Comparison of ENCODE assay signal across 8 cellular contexts in genomic region chr6:125300992-125301434, GRCh38. TPM values are rescaled to one million over a fixed set of nuclear protein-coding genes. Genes with fewer than 3 reads are reported as not detected.
A peak's percentile ranks its signal among the peaks of the same experiment; 100 is the strongest.
DNase-seq lines count a peak whose midpoint lies in the region; TF ChIP-seq lines count a peak whose summit lies in the region.

No MANE protein-coding gene starts in this region.

- H3K27me3 Mint-ChIP-seq in activated naive CD4-positive, alpha-beta T cell treated with anti-CD3 and anti-CD28 coated beads, Interleukin-2, amount 50 U/mL, for 24 hours = no peaks in the 10 kb centered on the region

- H3K4me3 ChIP-seq in SK-N-MC = peak overlapping the region; percentile 79
- H3K4me3 ChIP-seq in esophagus muscularis mucosa = peak overlapping the region; percentile 66 to 93 (median 86)
- peak overlapping the region; percentile 63 to 68 for H3K4me3 ChIP-seq in neutrophil (ENCODE audit: low read depth in 1 of 2, low read length in 1 of 2)

- no peak for DNase-seq in activated naive CD4-positive, alpha-beta T cell (lab: John Stamatoyannopoulos, UW)
- no peak for DNase-seq in SK-N-MC (ENCODE audit: low read depth, low spot score)
- no peak for DNase-seq in esophagus muscularis mucosa (ENCODE audit: extremely low spot score)
- no peak for DNase-seq in retina
- DNase-seq in posterior cingulate gyrus = no peak
- no peak for DNase-seq in COLO829 (ENCODE audit: low spot score)

- peak overlapping the region; percentile 94 for H3K9ac ChIP-seq in SK-N-MC (ENCODE audit: insufficient read length)

- no peak for TF ChIP-seq CTCF in esophagus muscularis mucosa (IDR thresholded peaks at IDR 0.05)
- TF ChIP-seq CTCF in neutrophil (IDR thresholded peaks at IDR 0.05) = no peak

- peak overlapping the region; percentile 99 for H3K4me3 Mint-ChIP-seq in activated naive CD4-positive, alpha-beta T cell treated with anti-CD3 and anti-CD28 coated beads, Interleukin-2, amount 50 U/mL, for 24 hours

- no peak for TF ChIP-seq EP300 in esophagus muscularis mucosa (IDR thresholded peaks at IDR 0.05)

- peak overlapping the region; percentile 63; the same call in 1 of the 2 replicates for H3K27ac ChIP-seq in SK-N-MC
- H3K27ac ChIP-seq in esophagus muscularis mucosa (replicated peaks in 1 of 4) = peak overlapping the region; percentile 90 to 96 (median 94)
- peak overlapping the region; percentile 86 for H3K27ac ChIP-seq in neutrophil

- peaks cover 65% of the 10 kb centered on the region for H3K4me1 Mint-ChIP-seq in activated naive CD4-positive, alpha-beta T cell treated with anti-CD3 and anti-CD28 coated beads, Interleukin-2, amount 50 U/mL, for 24 hours

- H3K9me3 ChIP-seq in SK-N-MC (ENCODE audit: low read depth, low read length) (no peaks in the 10 kb centered on the region), esophagus muscularis mucosa (no peaks in the 10 kb centered on the region), neutrophil (no peaks in the 10 kb centered on the region)

- peaks cover 45% of the 10 kb centered on the region for H3K36me3 ChIP-seq in SK-N-MC (ENCODE audit: insufficient read depth, low read length)
- peaks cover 0 to 38% (median 24%) of the 10 kb centered on the region in 4 donors for H3K36me3 ChIP-seq in esophagus muscularis mucosa
- peaks cover 19% of the 10 kb centered on the region for H3K36me3 ChIP-seq in neutrophil

- intact Hi-C loops in esophagus muscularis mucosa (cut with DNase I) = loop anchor here (10.0 kb wide), 1 partner anchor 654 kb away; the partner anchor contains the start of gene HINT3
- intact Hi-C loops in posterior cingulate gyrus (cut with DNase I) = loop anchor here (10.0 kb wide), 2 partner anchors 336 to 426 kb away; partner anchors contain the start of gene RNF217

- 3% methylated on average over 9 of the region's 11 CpGs for WGBS in esophagus muscularis mucosa

- H3K27me3 ChIP-seq in esophagus muscularis mucosa = no peaks in the 10 kb centered on the region
- H3K27me3 ChIP-seq in neutrophil = no peaks in the 10 kb centered on the region

- no peaks in the 10 kb centered on the region for H3K9me3 Mint-ChIP-seq in activated naive CD4-positive, alpha-beta T cell treated with anti-CD3 and anti-CD28 coated beads, Interleukin-2, amount 50 U/mL, for 24 hours

- H3K36me3 Mint-ChIP-seq in activated naive CD4-positive, alpha-beta T cell treated with anti-CD3 and anti-CD28 coated beads, Interleukin-2, amount 50 U/mL, for 24 hours = peaks cover 34% of the 10 kb centered on the region

- H3K4me1 ChIP-seq in esophagus muscularis mucosa = peaks cover 16 to 33% (median 22%) of the 10 kb centered on the region in 4 donors
- peaks cover 17 to 21% of the 10 kb centered on the region in 2 experiments for H3K4me1 ChIP-seq in neutrophil (ENCODE audit: control insufficient read depth in 1 of 2, insufficient read depth in 1 of 2, low read depth in 1 of 2, low read length in 1 of 2)

- peak overlapping the region; percentile 99 for H3K27ac Mint-ChIP-seq in activated naive CD4-positive, alpha-beta T cell treated with anti-CD3 and anti-CD28 coated beads, Interleukin-2, amount 50 U/mL, for 24 hours

- TF ChIP-seq POLR2A in esophagus muscularis mucosa (IDR thresholded peaks at IDR 0.05; ENCODE audit: low read depth) = no peak

RNA-seq across cellular contexts. Expression of gene HDDC2, which starts 0.8 kb away (rescaled TPM):
- total RNA-seq in esophagus muscularis mucosa = 10 to 100 TPM; 29.6 to 47.7 (median 38.4) TPM
